Comparison of ENCODE assay signal across 12 cellular contexts in the genomic region with DNA sequence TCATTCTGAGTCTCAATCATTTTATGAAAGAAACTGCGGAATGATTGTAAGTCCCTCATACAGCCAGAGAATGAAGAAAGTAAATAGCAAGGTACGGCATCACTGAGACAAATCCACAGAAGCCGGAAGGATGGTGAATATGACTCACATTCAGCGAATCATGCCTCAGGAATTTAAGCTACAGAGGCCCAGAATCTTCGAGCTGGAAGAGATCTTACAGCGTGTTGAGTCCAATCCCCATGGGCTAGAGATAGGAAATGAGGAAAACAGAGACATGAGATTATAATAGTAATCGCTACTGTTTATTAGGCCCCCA.
DNase-seq lines count a peak whose midpoint lies in the region; ATAC-seq and TF ChIP-seq lines count a peak whose summit lies in the region.
"Had no signal": no experiment of that assay in that cellular context is flagged by ENCODE, and none has a peak within 500 bp of the region (broad histone marks: within the 10 kb centered on the region; RNA-seq: fewer than 3 reads in every experiment).

No MANE protein-coding gene starts in this region.

- peak; percentile 98 for DNase-seq in EH (ENCODE audit: low read depth)
- peak; percentile 95 for DNase-seq in PC-3
- DNase-seq in epithelial cell of prostate (ENCODE audit: low read depth, low spot score) = peak; percentile 57
- peak; percentile 83 for DNase-seq in osteoblast (ENCODE audit: insufficient read length, low spot score, missing footprints)
- no peak for DNase-seq in activated T-cell treated with anti-CD3 and anti-CD28 coated beads, Interleukin-2, amount 50 U/mL, for 1 hour
- DNase-seq in OCI-M2 (lab: John Stamatoyannopoulos, UW; ENCODE audit: unreplicated experiment) = no peak
- DNase-seq in NCI-H2227 treated with DMSO at 0.1 percent for 48 hours (lab: John Stamatoyannopoulos, UW) = no peak
- DNase-seq: activated B cell treated with CpG ODN at 0.5 μM for 24 hours; activated naive CD4-positive, alpha-beta T cell treated with Interleukin-2 at 50 U/mL for 16 hours; heart right ventricle; KBM-7 had no signal

- H3K9ac ChIP-seq in PC-3 (ENCODE audit: low read length) = peak overlapping the region; percentile 60

- TF ChIP-seq CTCF in PC-3 (conservative IDR thresholded peaks at IDR 0.05; ENCODE audit: low read depth, low read length) (no peak), osteoblast (IDR thresholded peaks at IDR 0.05; ENCODE audit: extremely low read depth, low read depth, low read length) (no peak)

- H3K9me3 ChIP-seq in PC-3 (ENCODE audit: low read length) = no peaks in the 10 kb centered on the region
- H3K9me3 ChIP-seq in osteoblast (ENCODE audit: low read depth, low read length) = no peaks in the 10 kb centered on the region

- BruUV-seq in PC-3 (replicated peaks; lab: Mats Ljungman, UMichigan) = TSS peak; percentile 76

- H3K4me3 ChIP-seq in PC-3 (ENCODE audit: low read length) (peak overlapping the region; percentile 33; the same call in 1 of the 2 replicates), osteoblast (ENCODE audit: insufficient read depth, low read length) (peak overlapping the region; percentile 42)
- H3K4me3 ChIP-seq: heart right ventricle had no signal

- H4K20me1 ChIP-seq in PC-3 (ENCODE audit: low read length) (no peaks in the 10 kb centered on the region), osteoblast (ENCODE audit: insufficient read depth, low read length) (no peaks in the 10 kb centered on the region)

- ATAC-seq in PC-3 = peak; percentile 89
- ATAC-seq in HG03469 (IDR thresholded peaks at IDR 0.05; ENCODE audit: unreplicated experiment) = no peak

- H3K9me2 ChIP-seq in PC-3 (replicated peaks; ENCODE audit: low read length) = no peaks in the 10 kb centered on the region

- POLR2A ChIA-PET in PC-3 (lab: Charles Lee; ENCODE audit: unreplicated experiment) = interaction anchor here (0.5 to 1.7 kb wide), 6 partner anchors 32 to 216 kb away, joined by 3 to 12 read pairs (median 7); no protein-coding TSS in a partner anchor

- CTCF ChIA-PET in PC-3 (lab: Charles Lee) = no interaction called here

- peak overlapping the region; percentile 50; the same call in 1 of the 2 replicates for H2AFZ ChIP-seq in PC-3 (ENCODE audit: low read length)
- peak overlapping the region; percentile 60 for H2AFZ ChIP-seq in osteoblast (ENCODE audit: low read length)

- H3K36me3 ChIP-seq in PC-3 (ENCODE audit: low read depth, low read length) = no peaks in the 10 kb centered on the region
- no peaks in the 10 kb centered on the region for H3K36me3 ChIP-seq in osteoblast (ENCODE audit: insufficient read depth, low read length)
- H3K36me3 ChIP-seq: heart right ventricle had no signal

- H3K79me2 ChIP-seq in PC-3 (ENCODE audit: low read length) (no peaks in the 10 kb centered on the region), osteoblast (ENCODE audit: insufficient read depth, low read length) (no peaks in the 10 kb centered on the region)

- intact Hi-C loops in PC-3 (cut with micrococcal nuclease) = loop anchor here (1.0 to 5.0 kb wide), 6 partner anchors 30 to 232 kb away; partner anchors contain the start of gene BDNF

- peak overlapping the region; percentile 76 for H3K4me2 ChIP-seq in PC-3 (ENCODE audit: low read length)
- peak overlapping the region; percentile 72 for H3K4me2 ChIP-seq in osteoblast (ENCODE audit: insufficient read depth, low read length)

- H3K4me1 ChIP-seq in PC-3 (ENCODE audit: insufficient read depth, low read length) (peaks cover 29% of the 10 kb centered on the region), osteoblast (ENCODE audit: insufficient read depth, low read length) (peaks cover 28% of the 10 kb centered on the region)
- H3K4me1 ChIP-seq: heart right ventricle had no signal

- peak overlapping the region; percentile 95 for H3K27ac ChIP-seq in PC-3 (ENCODE audit: low read length)
- H3K27ac ChIP-seq in epithelial cell of prostate = peak overlapping the region; percentile 92
- peak overlapping the region; percentile 99 for H3K27ac ChIP-seq in osteoblast (ENCODE audit: low read depth, low read length)

- no peaks in the 10 kb centered on the region for H3F3A ChIP-seq in PC-3 (ENCODE audit: low read length, unreplicated experiment)

- no peaks in the 10 kb centered on the region for H3K27me3 ChIP-seq in PC-3 (ENCODE audit: low read length)
- no peaks in the 10 kb centered on the region for H3K27me3 ChIP-seq in osteoblast (ENCODE audit: insufficient read depth, low read length)
- H3K27me3 ChIP-seq: heart right ventricle had no signal

Comparison
In these comparisons a context has a peak if more than half of its experiments do, and no peak if none do; other contexts are left out.
1. DNase-seq: peak in EH (single experiment), PC-3 (single experiment), epithelial cell of prostate (single experiment) and osteoblast (single experiment); none in activated T-cell treated with anti-CD3 and anti-CD28 coated beads, Interleukin-2, amount 50 U/mL, for 1 hour (single experiment), OCI-M2 (single experiment) and NCI-H2227 treated with DMSO at 0.1 percent for 48 hours (single experiment).
2. Peak in every context shown above with its lines, with median percentiles within 50 percentile points of each other: H3K27ac ChIP-seq.